In the genomic region with DNA sequence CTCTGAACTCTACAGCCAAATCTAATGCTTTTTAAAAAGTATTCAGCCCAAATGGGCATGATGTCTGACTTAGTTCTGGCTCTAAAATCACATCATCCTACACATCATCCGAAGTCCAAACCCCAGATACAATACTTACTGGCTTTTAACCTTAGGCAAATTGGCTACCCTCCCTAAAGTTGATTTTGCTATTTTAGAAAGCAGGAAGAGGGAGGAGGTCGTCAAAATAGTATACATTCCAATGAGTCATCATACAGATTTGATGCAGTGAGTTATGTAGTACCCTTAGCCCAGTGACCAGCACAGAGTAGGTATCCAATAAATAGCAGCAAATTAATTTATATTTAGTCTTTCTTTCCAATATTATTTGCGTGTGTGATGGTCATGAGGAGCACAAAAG, we compare ENCODE assay signal across 17 cellular contexts.
A peak's percentile ranks its signal among the peaks of the same experiment; 100 is the strongest.
DNase-seq lines count a peak whose midpoint lies in the region; ATAC-seq and TF ChIP-seq lines count a peak whose summit lies in the region.
"Had no signal": no experiment of that assay in that cellular context is flagged by ENCODE, and none has a peak within 500 bp of the region (broad histone marks: within the 10 kb centered on the region; RNA-seq: fewer than 3 reads in every experiment).

No MANE protein-coding gene starts in this region.

- no peaks in the 10 kb centered on the region for H4K20me1 ChIP-seq in PC-9 (ENCODE audit: insufficient read depth)

- no peak for ATAC-seq in right lobe of liver

- no peak for TF ChIP-seq CTCF in PC-9 (conservative IDR thresholded peaks at IDR 0.05)
- TF ChIP-seq CTCF in choroid plexus epithelial cell (conservative IDR thresholded peaks at IDR 0.05; ENCODE audit: low read depth, low read length) = no peak
- TF ChIP-seq CTCF in right lobe of liver (IDR thresholded peaks at IDR 0.05) = no peak

- H3K9me3 ChIP-seq in PC-9 (ENCODE audit: insufficient read depth, low read depth) (0 out of 2 replicates have a peak, but pooled peaks cover 3% of the 10 kb centered on the region), mesodermal cell (ENCODE audit: control insufficient read depth, low read length) (peaks cover 10% of the 10 kb centered on the region), right lobe of liver (no peaks in the 10 kb centered on the region)
- H3K9me3 ChIP-seq: colonic mucosa had no signal

- H2AFZ ChIP-seq in PC-9 = peak overlapping the region; percentile 15; the same call in 1 of the 2 replicates

- peaks cover 43% of the 10 kb centered on the region for H3F3A ChIP-seq in PC-9 (ENCODE audit: insufficient read depth, low read depth)

- intact Hi-C loops in PC-9 (cut with micrococcal nuclease; ENCODE audit: unreplicated experiment) (loop anchor here (2.0 to 10.0 kb wide), 2 partner anchors 45 to 67 kb away; no protein-coding TSS in a partner anchor), right lobe of liver (cut with DNase I) (no loop called here)

- TF ChIP-seq POLR2A in right lobe of liver (IDR thresholded peaks at IDR 0.05) = no peak

- no peaks in the 10 kb centered on the region for H3K36me3 ChIP-seq in PC-9 (ENCODE audit: low read depth)
- H3K36me3 ChIP-seq in mesodermal cell (ENCODE audit: control insufficient read depth, insufficient read depth, low read length) = no peaks in the 10 kb centered on the region
- no peaks in the 10 kb centered on the region for H3K36me3 ChIP-seq in right lobe of liver
- H3K36me3 ChIP-seq: colonic mucosa, left lung had no signal

- H3K4me1 ChIP-seq in PC-9 (replicated peaks; ENCODE audit: insufficient read depth) (peaks cover 67% of the 10 kb centered on the region), mesodermal cell (ENCODE audit: control insufficient read depth, insufficient read depth, low read length, poor library complexity, severe bottlenecking) (peaks cover 17% of the 10 kb centered on the region), right lobe of liver (no peaks in the 10 kb centered on the region)
- H3K4me1 ChIP-seq: colonic mucosa, left lung had no signal

- no TSS peak for BruUV-seq in PC-9 (replicated peaks; lab: Mats Ljungman, UMichigan)

- H3K9me2 ChIP-seq in PC-9 (ENCODE audit: insufficient read depth) = no peaks in the 10 kb centered on the region

- H3K27me3 ChIP-seq in PC-9 (ENCODE audit: insufficient read depth, low read depth) = no peaks in the 10 kb centered on the region
- no peaks in the 10 kb centered on the region for H3K27me3 ChIP-seq in right lobe of liver
- H3K27me3 ChIP-seq: colonic mucosa, left lung had no signal

- peak overlapping the region; percentile 91 for H3K27ac ChIP-seq in PC-9
- peak overlapping the region; percentile 98 for H3K27ac ChIP-seq in mesodermal cell (ENCODE audit: low read depth, low read length, severe bottlenecking)
- H3K27ac ChIP-seq in right lobe of liver = no peak overlapping the region
- H3K27ac ChIP-seq: colonic mucosa, left lung had no signal

- 67% methylated on average over 1 of the region's 3 CpGs; no CpG with 5 or more reads in 1 of the 2 experiments for WGBS in mesodermal cell (ENCODE audit: insufficient coverage in 2 of 2), 2 experiments
- WGBS in right lobe of liver (ENCODE audit: insufficient coverage, low coverage, low lambda C conversion rate, missing lambda C conversion rate) = 37% methylated on average over 3 of the region's 3 CpGs

- H3K4me2 ChIP-seq in PC-9 = peak overlapping the region; percentile 72

- no peaks in the 10 kb centered on the region for H3K79me2 ChIP-seq in PC-9 (ENCODE audit: low read depth)

- H3K4me3 ChIP-seq in PC-9 (peak overlapping the region; percentile 20; the same call in 1 of the 2 replicates), choroid plexus epithelial cell (ENCODE audit: low read depth, low read length) (no peak overlapping the region), mesodermal cell (ENCODE audit: extremely low read depth, insufficient read depth, low read length, poor library complexity, severe bottlenecking) (no peak overlapping the region), right lobe of liver (no peak overlapping the region)
- H3K4me3 ChIP-seq: colonic mucosa, left lung had no signal

- CTCF ChIA-PET in PC-9 (lab: Charles Lee) = no interaction called here

- peak; percentile 74 for DNase-seq in ELR (ENCODE audit: low read depth)
- peak in 1 of 2 experiments; percentile 77 for DNase-seq in PC-9
- peak; percentile 7 for DNase-seq in choroid plexus epithelial cell (ENCODE audit: low read depth)
- no peak for DNase-seq in HuH-7 (ENCODE audit: low spot score)
- no peak for DNase-seq in activated CD4-positive, alpha-beta T cell treated with anti-CD3 and anti-CD28 coated beads for 1 hour
- no peak for DNase-seq in right lobe of liver
- no peak for DNase-seq in NK-92 (lab: John Stamatoyannopoulos, UW; ENCODE audit: unreplicated experiment)
- DNase-seq: activated CD4-positive, alpha-beta T cell treated with anti-CD3 and anti-CD28 coated beads, Interleukin-2, amount 50 U/mL, for 48 hours; activated T-cell treated with anti-CD3 and anti-CD28 coated beads, Interleukin-2, amount 50 U/mL, for 48 hours; colonic mucosa; erythroblast; hippocampal formation; left lung; NCI-H2227 treated with DMSO at 0.1 percent for 48 hours; posterior cingulate gyrus; stimulated activated CD4-positive, alpha-beta T cell treated with anti-CD3 and anti-CD28 coated beads, Interleukin-15, amount 100 ng/mL, for 24 hours had no signal

- POLR2A ChIA-PET in PC-9 (lab: Charles Lee; ENCODE audit: unreplicated experiment) = no interaction called here

Comparison
In these comparisons a context has a peak if more than half of its experiments do, and no peak if none do; other contexts are left out.
1. DNase-seq: peak in ELR (single experiment) and choroid plexus epithelial cell (single experiment); none in HuH-7 (single experiment), activated CD4-positive, alpha-beta T cell treated with anti-CD3 and anti-CD28 coated beads for 1 hour (single experiment), right lobe of liver (0 of 3) and NK-92 (single experiment).
2. H3K27ac ChIP-seq: peak in PC-9 (single experiment) and mesodermal cell (single experiment); none in right lobe of liver (0 of 3).